ENCODE assay signal across 2 cellular contexts in the genomic region with DNA sequence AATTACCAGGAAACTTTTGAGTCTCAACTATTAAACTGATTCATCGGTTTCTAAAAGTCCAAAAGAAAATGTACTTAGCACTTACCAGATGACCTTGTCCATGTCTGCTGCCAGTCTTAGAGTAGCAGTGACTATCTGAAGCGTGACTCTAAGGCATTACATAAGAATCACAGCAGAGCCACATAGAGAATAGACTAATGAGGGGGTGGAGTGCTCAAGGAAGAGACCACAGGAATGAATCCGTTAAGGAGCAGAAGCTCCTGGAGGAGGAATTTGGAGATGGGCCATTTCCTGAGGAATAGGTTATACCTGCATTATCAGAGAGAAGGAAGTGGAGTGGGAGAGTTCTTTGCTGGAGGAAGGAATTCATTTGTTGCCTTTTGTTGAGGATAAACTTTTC.
TF ChIP-seq lines count a peak whose summit lies in the region.

No MANE protein-coding gene starts in this region.

TF ChIP-seq in HCT116, 20 proteins besides CTCF, POLR2A, EP300 and RAD21 (continued from another document):
- TF ChIP-seq ELF1 (IDR thresholded peaks at IDR 0.05; ENCODE audit: borderline replicate concordance, low read depth), result no peak
TF ChIP-seq in HCT116: peak in this region for 1.

TF ChIP-seq in SK-N-SH, 30 proteins besides CTCF, POLR2A, EP300 and RAD21 (continued from another document):
- TF ChIP-seq, protein P1, sequence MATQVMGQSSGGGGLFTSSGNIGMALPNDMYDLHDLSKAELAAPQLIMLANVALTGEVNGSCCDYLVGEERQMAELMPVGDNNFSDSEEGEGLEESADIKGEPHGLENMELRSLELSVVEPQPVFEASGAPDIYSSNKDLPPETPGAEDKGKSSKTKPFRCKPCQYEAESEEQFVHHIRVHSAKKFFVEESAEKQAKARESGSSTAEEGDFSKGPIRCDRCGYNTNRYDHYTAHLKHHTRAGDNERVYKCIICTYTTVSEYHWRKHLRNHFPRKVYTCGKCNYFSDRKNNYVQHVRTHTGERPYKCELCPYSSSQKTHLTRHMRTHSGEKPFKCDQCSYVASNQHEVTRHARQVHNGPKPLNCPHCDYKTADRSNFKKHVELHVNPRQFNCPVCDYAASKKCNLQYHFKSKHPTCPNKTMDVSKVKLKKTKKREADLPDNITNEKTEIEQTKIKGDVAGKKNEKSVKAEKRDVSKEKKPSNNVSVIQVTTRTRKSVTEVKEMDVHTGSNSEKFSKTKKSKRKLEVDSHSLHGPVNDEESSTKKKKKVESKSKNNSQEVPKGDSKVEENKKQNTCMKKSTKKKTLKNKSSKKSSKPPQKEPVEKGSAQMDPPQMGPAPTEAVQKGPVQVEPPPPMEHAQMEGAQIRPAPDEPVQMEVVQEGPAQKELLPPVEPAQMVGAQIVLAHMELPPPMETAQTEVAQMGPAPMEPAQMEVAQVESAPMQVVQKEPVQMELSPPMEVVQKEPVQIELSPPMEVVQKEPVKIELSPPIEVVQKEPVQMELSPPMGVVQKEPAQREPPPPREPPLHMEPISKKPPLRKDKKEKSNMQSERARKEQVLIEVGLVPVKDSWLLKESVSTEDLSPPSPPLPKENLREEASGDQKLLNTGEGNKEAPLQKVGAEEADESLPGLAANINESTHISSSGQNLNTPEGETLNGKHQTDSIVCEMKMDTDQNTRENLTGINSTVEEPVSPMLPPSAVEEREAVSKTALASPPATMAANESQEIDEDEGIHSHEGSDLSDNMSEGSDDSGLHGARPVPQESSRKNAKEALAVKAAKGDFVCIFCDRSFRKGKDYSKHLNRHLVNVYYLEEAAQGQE (IDR thresholded peaks at IDR 0.05; ENCODE audit: low read depth, low read length), result no peak
